ENCODE assay signal across 13 cellular contexts in the genomic region with DNA sequence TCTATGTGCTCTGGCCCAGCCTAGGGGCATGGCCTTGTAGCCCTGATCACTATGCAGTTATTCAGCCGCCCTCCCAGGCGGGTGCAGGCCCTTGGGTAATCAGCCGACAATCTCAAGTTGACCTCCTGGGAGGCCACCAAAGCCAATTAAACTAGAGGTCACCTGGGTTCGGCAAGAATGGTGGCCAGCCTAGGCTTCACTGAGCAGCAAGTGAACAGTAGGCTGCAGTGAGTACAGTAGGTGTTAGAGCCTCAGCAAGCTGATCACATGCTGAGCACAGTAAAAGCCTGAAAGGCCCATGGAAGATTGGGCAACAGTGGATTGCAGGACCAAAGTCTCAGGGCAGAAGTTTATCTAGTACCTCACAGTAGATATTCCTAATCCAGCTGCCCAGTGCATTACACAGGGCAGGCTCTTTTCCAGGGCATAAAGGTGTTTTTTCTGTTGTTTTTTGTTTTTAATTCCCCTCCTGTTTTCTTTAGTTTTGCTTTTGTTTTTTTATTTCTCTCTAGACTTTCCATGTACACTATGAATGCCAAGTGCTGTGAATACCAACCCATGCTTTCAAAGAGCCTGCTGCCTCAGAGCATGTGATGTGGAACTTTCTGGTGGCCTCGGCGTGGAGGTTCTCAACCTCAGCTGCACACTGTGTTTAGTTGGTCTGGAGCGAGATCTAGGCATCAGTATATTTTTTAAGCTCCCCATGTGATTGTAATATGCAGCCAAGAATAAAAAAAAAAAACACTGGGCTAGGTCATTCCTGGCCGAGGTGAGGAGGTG. TPM values are rescaled to one million over a fixed set of nuclear protein-coding genes. Genes with fewer than 3 reads are reported as not detected.
DNase-seq lines count a peak whose midpoint lies in the region; TF ChIP-seq lines count a peak whose summit lies in the region.
"Had no signal": no experiment of that assay in that cellular context is flagged by ENCODE, and none has a peak within 500 bp of the region (broad histone marks: within the 10 kb centered on the region; RNA-seq: fewer than 3 reads in every experiment).

No MANE protein-coding gene starts in this region.

- H3K36me3 Mint-ChIP-seq in CD4-positive, alpha-beta memory T cell: no peaks in the 10 kb centered on the region
- H3K36me3 Mint-ChIP-seq in HFFc6 (ENCODE audit: low read depth): no peaks in the 10 kb centered on the region

- no peak overlapping the region for H3K9ac ChIP-seq in parathyroid adenoma

- H3K4me3 Mint-ChIP-seq in CD4-positive, alpha-beta memory T cell: no peak overlapping the region
- H3K4me3 Mint-ChIP-seq in HFFc6: no peak overlapping the region
- H3K4me3 Mint-ChIP-seq: T-helper 1 cell treated with Interleukin-12 subunit alpha and Interleukin-12 subunit beta and Interleukin-4 antibody, amounts not matched to agents 30 μg/mL and 1 μg/mL, for 36 hours had no signal

- H3K4me1 ChIP-seq in right atrium auricular region (peaks cover 0 to 4% of the 10 kb centered on the region in 2 donors), parathyroid adenoma (peaks cover 12% of the 10 kb centered on the region)
- no peaks in the 10 kb centered on the region for H3K4me1 ChIP-seq in CD4-positive, alpha-beta memory T cell (ENCODE audit: insufficient read depth, low read length)
- H3K4me1 ChIP-seq: breast epithelium had no signal

- H3K27me3 Mint-ChIP-seq in CD4-positive, alpha-beta memory T cell: peaks cover 0 to 10% of the 10 kb centered on the region in 2 donors
- H3K27me3 Mint-ChIP-seq in HFFc6 (ENCODE audit: insufficient read depth): peaks cover 48% of the 10 kb centered on the region

- H2AFZ ChIP-seq in parathyroid adenoma: peak overlapping the region; percentile 68

- no peak overlapping the region for H3K27ac Mint-ChIP-seq in CD4-positive, alpha-beta memory T cell
- no peak overlapping the region for H3K27ac Mint-ChIP-seq in HFFc6
- H3K27ac Mint-ChIP-seq: T-helper 1 cell treated with Interleukin-12 subunit alpha and Interleukin-12 subunit beta and Interleukin-4 antibody, amounts not matched to agents 30 μg/mL and 1 μg/mL, for 36 hours had no signal

- H3K79me2 ChIP-seq in parathyroid adenoma: no peaks in the 10 kb centered on the region

- H3K27ac ChIP-seq in WERI-Rb-1 (no peak overlapping the region), right atrium auricular region (no peak overlapping the region), parathyroid adenoma (no peak overlapping the region)
- H3K27ac ChIP-seq in CD4-positive, alpha-beta memory T cell (ENCODE audit: low read depth, low read length): no peak overlapping the region

- no peak overlapping the region for H3K4me3 ChIP-seq in WERI-Rb-1 (ENCODE audit: low read depth, low read length)
- no peak overlapping the region for H3K4me3 ChIP-seq in right atrium auricular region
- H3K4me3 ChIP-seq in parathyroid adenoma (ENCODE audit: low read depth, low read length): no peak overlapping the region
- H3K4me3 ChIP-seq in CD4-positive, alpha-beta memory T cell (ENCODE audit: low read length in 2 of 2): no peak overlapping the region
- H3K4me3 ChIP-seq: breast epithelium had no signal

- H3K27me3 ChIP-seq in WERI-Rb-1 (ENCODE audit: insufficient read depth, low read depth, severe bottlenecking) (no peaks in the 10 kb centered on the region), right atrium auricular region (no peaks in the 10 kb centered on the region), parathyroid adenoma (ENCODE audit: control insufficient read depth, insufficient read depth, low read length) (no peaks in the 10 kb centered on the region)
- H3K27me3 ChIP-seq in CD4-positive, alpha-beta memory T cell (ENCODE audit: insufficient read depth, low read length): no peaks in the 10 kb centered on the region
- H3K27me3 ChIP-seq: breast epithelium had no signal

- DNase-seq in M059J (ENCODE audit: low read depth) (peak; percentile 30), WERI-Rb-1 (peak; percentile 75), right atrium auricular region (ENCODE audit: low spot score) (peak; percentile 59), HFFc6 (no peak), HCEC 1CT (no peak), D341Med (ENCODE audit: low spot score) (no peak)
- no peak for DNase-seq in CD4-positive, alpha-beta memory T cell
- DNase-seq: activated CD4-positive, alpha-beta T cell treated with anti-CD3 and anti-CD28 coated beads for 1 hour; activated naive CD4-positive, alpha-beta T cell treated with anti-CD3 and anti-CD28 coated beads, Interleukin-2, amount 50 U/mL, for 16 hours; KBM-7 had no signal

- POLR2A ChIA-PET in CD4-positive, alpha-beta memory T cell (lab: Charles Lee; ENCODE audit: partially characterized antibody): no interaction called here

- intact Hi-C loops in CD4-positive, alpha-beta memory T cell (cut with micrococcal nuclease): no loop called here

- CTCF ChIA-PET in CD4-positive, alpha-beta memory T cell (lab: Charles Lee; ENCODE audit: partially characterized antibody): no interaction called here

- H3K36me3 ChIP-seq in WERI-Rb-1 (no peaks in the 10 kb centered on the region), right atrium auricular region (no peaks in the 10 kb centered on the region), parathyroid adenoma (ENCODE audit: control insufficient read depth, insufficient read depth, low read length) (no peaks in the 10 kb centered on the region)
- H3K36me3 ChIP-seq in CD4-positive, alpha-beta memory T cell (ENCODE audit: insufficient read depth, low read length): no peaks in the 10 kb centered on the region
- H3K36me3 ChIP-seq: breast epithelium had no signal

- no peaks in the 10 kb centered on the region for H3K4me1 Mint-ChIP-seq in CD4-positive, alpha-beta memory T cell
- H3K4me1 Mint-ChIP-seq in HFFc6 (ENCODE audit: low read depth): no peaks in the 10 kb centered on the region

- no peak for TF ChIP-seq CTCF in WERI-Rb-1 (IDR thresholded peaks at IDR 0.05; ENCODE audit: low read depth, low read length)
- TF ChIP-seq CTCF in right atrium auricular region (IDR thresholded peaks at IDR 0.05): no peak
- no peak for TF ChIP-seq CTCF in parathyroid adenoma (IDR thresholded peaks at IDR 0.05)
- TF ChIP-seq CTCF in HFFc6 (IDR thresholded peaks at IDR 0.05): no peak

- no peak overlapping the region for H3K4me2 ChIP-seq in parathyroid adenoma (ENCODE audit: low read length)

- no peaks in the 10 kb centered on the region for H3K9me3 ChIP-seq in WERI-Rb-1 (ENCODE audit: severe bottlenecking)
- H3K9me3 ChIP-seq in right atrium auricular region: no peaks in the 10 kb centered on the region
- H3K9me3 ChIP-seq in parathyroid adenoma (ENCODE audit: control insufficient read depth, low read length): no peaks in the 10 kb centered on the region
- H3K9me3 ChIP-seq in CD4-positive, alpha-beta memory T cell (ENCODE audit: control insufficient read depth in 1 of 2, low read length in 2 of 2): no peaks in the 10 kb centered on the region
- H3K9me3 ChIP-seq: breast epithelium had no signal

- peaks cover 0 to 3% (median 0%) of the 10 kb centered on the region in 8 donors for H3K9me3 Mint-ChIP-seq in CD4-positive, alpha-beta memory T cell
- no peaks in the 10 kb centered on the region for H3K9me3 Mint-ChIP-seq in HFFc6
- H3K9me3 Mint-ChIP-seq: T-helper 1 cell treated with Interleukin-12 subunit alpha and Interleukin-12 subunit beta and Interleukin-4 antibody, amounts not matched to agents 30 μg/mL and 1 μg/mL, for 36 hours had no signal

RNA-seq across cellular contexts. Expression of gene ATL2, which starts 55.9 kb away (rescaled TPM):
- total RNA-seq in M059J (2014; rRNA removed; shearing (Covaris generic)): 30.8 and 62.7 TPM in 2 replicates
- total RNA-seq in right atrium auricular region: 10 to 100 TPM; 33.9 to 51.1 TPM
- 10 to 100 TPM; 51.5 to 64.3 TPM for total RNA-seq in CD4-positive, alpha-beta memory T cell
- polyA plus RNA-seq in CD4-positive, alpha-beta memory T cell: 10 to 100 TPM; 13.2 to 21.7 TPM
- total RNA-seq in HFFc6 (2021; fragmentation: NEBNext Ultra II Directional; extraction: Animal tissue kit (Norgen Biotek cat#: 25700)): 10 to 100 TPM; 21.4 to 28.7 (median 24.4) TPM

Comparison
In these comparisons a context has a peak if more than half of its experiments do, and no peak if none do; other contexts are left out.
1. DNase-seq: peak in M059J (single experiment), WERI-Rb-1 (single experiment) and right atrium auricular region (single experiment); none in CD4-positive, alpha-beta memory T cell (0 of 5), HFFc6 (single experiment), HCEC 1CT (single experiment) and D341Med (single experiment).